In genomic region chr4:85825937-85826678, GRCh38 we compare ENCODE assay signal across 8 cellular contexts.
DNase-seq lines count a peak whose midpoint lies in the region; ATAC-seq and TF ChIP-seq lines count a peak whose summit lies in the region.

No MANE protein-coding gene starts in this region.

- peak; percentile 46 for DNase-seq in ELF-1 (ENCODE audit: low read depth, low spot score)
- peak; percentile 26 for DNase-seq in PC-3
- DNase-seq in cardiac muscle cell (ENCODE audit: low read depth in 1 of 2, low spot score in 1 of 2), result peak; percentile 41 to 67
- DNase-seq in gastrocnemius medialis, result no peak
- DNase-seq in effector CD8-positive, alpha-beta T cell (lab: John Stamatoyannopoulos, UW), result no peak
- no peak for DNase-seq in Peyer's patch

- POLR2A ChIA-PET in PC-3 (lab: Charles Lee; ENCODE audit: unreplicated experiment), result no interaction called here

- H3K79me2 ChIP-seq in PC-3 (ENCODE audit: low read length), result no peaks in the 10 kb centered on the region

- CTCF ChIA-PET in PC-3 (lab: Charles Lee), result no interaction called here

- H3K27me3 ChIP-seq in PC-3 (ENCODE audit: low read length) (no peaks in the 10 kb centered on the region), cardiac muscle cell (no peaks in the 10 kb centered on the region), gastrocnemius medialis (no peaks in the 10 kb centered on the region), Peyer's patch (no peaks in the 10 kb centered on the region)

- H3K27ac ChIP-seq in PC-3 (ENCODE audit: low read length) (peak overlapping the region; percentile 21; the same call in 1 of the 2 replicates), cardiac muscle cell (peak overlapping the region; percentile 59), gastrocnemius medialis (peak overlapping the region; percentile 18 to 81 (median 62)), Peyer's patch (peak overlapping the region in 1 of 4 donors; percentile 20)

- in situ Hi-C loops in gastrocnemius medialis (cut with MboI; ENCODE audit: low sequenced_read_pairs in 4 of 4), result no loop called here

- no peaks in the 10 kb centered on the region for H4K20me1 ChIP-seq in PC-3 (ENCODE audit: low read length)

- TF ChIP-seq POLR2A in gastrocnemius medialis (IDR thresholded peaks at IDR 0.05), result no peak
- no peak for TF ChIP-seq POLR2A in Peyer's patch (IDR thresholded peaks at IDR 0.05)

- ATAC-seq in HG02943 (IDR thresholded peaks at IDR 0.05; ENCODE audit: low read depth, unreplicated experiment), result peak; percentile 62
- no peak; the same call in 1 of the 2 replicates for ATAC-seq in PC-3
- ATAC-seq in gastrocnemius medialis, result no peak
- no peak for ATAC-seq in GM19328 (IDR thresholded peaks at IDR 0.05; ENCODE audit: unreplicated experiment)

- H3K4me3 ChIP-seq in PC-3 (ENCODE audit: low read length) (no peak overlapping the region), cardiac muscle cell (no peak overlapping the region), gastrocnemius medialis (no peak overlapping the region), Peyer's patch (no peak overlapping the region)

- no peaks in the 10 kb centered on the region for H3F3A ChIP-seq in PC-3 (ENCODE audit: low read length, unreplicated experiment)

- H3K9me3 ChIP-seq in PC-3 (ENCODE audit: low read length) (no peaks in the 10 kb centered on the region), cardiac muscle cell (ENCODE audit: low read depth) (no peaks in the 10 kb centered on the region), gastrocnemius medialis (no peaks in the 10 kb centered on the region), Peyer's patch (no peaks in the 10 kb centered on the region)

- no TSS peak for BruUV-seq in PC-3 (replicated peaks; lab: Mats Ljungman, UMichigan)

- H3K4me2 ChIP-seq in PC-3 (ENCODE audit: low read length), result peak overlapping the region; percentile 49; the same call in 1 of the 2 replicates

- H3K9me2 ChIP-seq in PC-3 (replicated peaks; ENCODE audit: low read length), result no peaks in the 10 kb centered on the region

- H3K36me3 ChIP-seq in PC-3 (ENCODE audit: low read depth, low read length) (no peaks in the 10 kb centered on the region), cardiac muscle cell (no peaks in the 10 kb centered on the region), gastrocnemius medialis (no peaks in the 10 kb centered on the region), Peyer's patch (no peaks in the 10 kb centered on the region)

- peaks cover 34% of the 10 kb centered on the region for H3K4me1 ChIP-seq in PC-3 (ENCODE audit: insufficient read depth, low read length)
- H3K4me1 ChIP-seq in cardiac muscle cell (ENCODE audit: low read depth), result peaks cover 40% of the 10 kb centered on the region
- peaks cover 22 to 54% of the 10 kb centered on the region in 2 donors for H3K4me1 ChIP-seq in gastrocnemius medialis
- H3K4me1 ChIP-seq in Peyer's patch, result peaks cover 0 to 15% (median 1%) of the 10 kb centered on the region in 4 donors

- H2AFZ ChIP-seq in PC-3 (ENCODE audit: low read length), result peak overlapping the region; percentile 51; the same call in 1 of the 2 replicates

- TF ChIP-seq CTCF in PC-3 (conservative IDR thresholded peaks at IDR 0.05; ENCODE audit: low read depth, low read length) (peak; percentile 44), cardiac muscle cell (IDR thresholded peaks at IDR 0.05; ENCODE audit: low read depth, low read length) (no peak), gastrocnemius medialis (IDR thresholded peaks at IDR 0.05 in 4 of 5, conservative IDR thresholded peaks at IDR 0.05 in 1 of 5) (no peak), Peyer's patch (IDR thresholded peaks at IDR 0.05) (peak in 2 of 6 experiments; percentile 18 to 21)

- H3K9ac ChIP-seq in PC-3 (ENCODE audit: low read length), result no peak overlapping the region

- intact Hi-C loops in PC-3 (cut with micrococcal nuclease), result loop anchor here (2.0 to 10.0 kb wide), 3 partner anchors 36 to 219 kb away; no protein-coding TSS in a partner anchor
- intact Hi-C loops in gastrocnemius medialis (cut with DNase I; ENCODE audit: low total_unique reads), result loop anchor here (5.0 to 10.0 kb wide), 4 partner anchors 46 to 871 kb away; no protein-coding TSS in a partner anchor

Comparison
In these comparisons a context has a peak if more than half of its experiments do, and no peak if none do; other contexts are left out.
1. DNase-seq: peak in ELF-1 (single experiment), PC-3 (single experiment) and cardiac muscle cell (2 of 2); none in gastrocnemius medialis (0 of 2), effector CD8-positive, alpha-beta T cell (single experiment) and Peyer's patch (0 of 3).